ENCODE assay signal across 13 cellular contexts in genomic region chr5:124888622-124889521, GRCh38.
DNase-seq lines count a peak whose midpoint lies in the region; ATAC-seq and TF ChIP-seq lines count a peak whose summit lies in the region.
"Had no signal": no experiment of that assay in that cellular context is flagged by ENCODE, and none has a peak within 500 bp of the region (broad histone marks: within the 10 kb centered on the region; RNA-seq: fewer than 3 reads in every experiment).

No MANE protein-coding gene starts in this region.

- no peak overlapping the region for H3K27ac Mint-ChIP-seq in activated T-helper 1 cell treated with anti-CD3 and anti-CD28 coated beads, Interleukin-12 subunit alpha, Interleukin-12 subunit beta, Interleukin-2, Interleukin-4 antibody, amounts not matched to agents 30 ng/mL and 10 ng/mL and 1 ng/mL, durations not matched to agents 14 hours and 24 hours and 36 hours
- H3K27ac Mint-ChIP-seq: CD4-positive, alpha-beta T cell; mesothelial cell of epicardium; T-cell had no signal

- no peak overlapping the region for H3K4me3 Mint-ChIP-seq in activated T-helper 1 cell treated with anti-CD3 and anti-CD28 coated beads, Interleukin-12 subunit alpha, Interleukin-12 subunit beta, Interleukin-2, Interleukin-4 antibody, amounts not matched to agents 30 ng/mL and 10 ng/mL and 1 ng/mL, durations not matched to agents 14 hours and 24 hours and 36 hours
- H3K4me3 Mint-ChIP-seq: CD4-positive, alpha-beta T cell; mesothelial cell of epicardium; T-cell had no signal

- no peak for ATAC-seq in left lung
- ATAC-seq: T-cell had no signal

- WGBS in adrenal gland, 4 donors: 53 to 63% (median 58%) methylated on average over 6 of the region's 6 CpGs

- TF ChIP-seq POLR2A in adrenal gland (IDR thresholded peaks at IDR 0.05): no peak

- no peaks in the 10 kb centered on the region for H3K4me1 Mint-ChIP-seq in activated T-helper 1 cell treated with anti-CD3 and anti-CD28 coated beads, Interleukin-12 subunit alpha, Interleukin-12 subunit beta, Interleukin-2, Interleukin-4 antibody, amounts not matched to agents 30 ng/mL and 10 ng/mL and 1 ng/mL, durations not matched to agents 14 hours and 24 hours and 36 hours (ENCODE audit: low read depth)
- H3K4me1 Mint-ChIP-seq: T-cell had no signal

- no peaks in the 10 kb centered on the region for H3K27me3 Mint-ChIP-seq in activated T-helper 1 cell treated with anti-CD3 and anti-CD28 coated beads, Interleukin-12 subunit alpha, Interleukin-12 subunit beta, Interleukin-2, Interleukin-4 antibody, amounts not matched to agents 30 ng/mL and 10 ng/mL and 1 ng/mL, durations not matched to agents 14 hours and 24 hours and 36 hours (ENCODE audit: insufficient read depth)
- H3K27me3 Mint-ChIP-seq: CD4-positive, alpha-beta T cell; T-cell had no signal

- H3K4me3 ChIP-seq in HUES48 (ENCODE audit: low read depth, low read length) (peak overlapping the region; percentile 4; the same call in 1 of the 2 replicates), left lung (no peak overlapping the region), adrenal gland (no peak overlapping the region)

- no peak for TF ChIP-seq CTCF in left lung (IDR thresholded peaks at IDR 0.05)
- no peak for TF ChIP-seq CTCF in adrenal gland (IDR thresholded peaks at IDR 0.05)

- intact Hi-C loops in left lung (cut with DNase I) (no loop called here), adrenal gland (cut with DNase I) (no loop called here)
- intact Hi-C loops in activated T-helper 1 cell treated with anti-CD3 and anti-CD28 coated beads, Interleukin-12 subunit alpha, Interleukin-12 subunit beta, Interleukin-2, Interleukin-4 antibody, amounts not matched to agents 30 ng/mL and 10 ng/mL and 1 ng/mL, durations not matched to agents 14 hours and 24 hours and 36 hours (cut with micrococcal nuclease): no loop called here

- H3K27me3 ChIP-seq in HUES48 (ENCODE audit: control insufficient read depth, insufficient read depth, low read length): no peaks in the 10 kb centered on the region
- H3K27me3 ChIP-seq in left lung: no peaks in the 10 kb centered on the region
- H3K27me3 ChIP-seq in adrenal gland: no peaks in the 10 kb centered on the region

- H3K9me3 ChIP-seq in HUES48 (ENCODE audit: control insufficient read depth, insufficient read depth, low read length): peaks cover 5% of the 10 kb centered on the region; the same call in 1 of the 2 replicates
- H3K9me3 ChIP-seq in left lung: peaks cover 0 to 3% of the 10 kb centered on the region in 2 donors
- no peaks in the 10 kb centered on the region for H3K9me3 ChIP-seq in adrenal gland (replicated peaks in 1 of 3)

- H3K27ac ChIP-seq in HUES48 (ENCODE audit: low read depth, low read length) (peak overlapping the region; percentile 81), cingulate gyrus (ENCODE audit: low read depth, low read length) (peak overlapping the region; percentile 33), left lung (no peak overlapping the region), adrenal gland (no peak overlapping the region)
- H3K27ac ChIP-seq: HL-60 had no signal

- H3K9me3 Mint-ChIP-seq in activated T-helper 1 cell treated with anti-CD3 and anti-CD28 coated beads, Interleukin-12 subunit alpha, Interleukin-12 subunit beta, Interleukin-2, Interleukin-4 antibody, amounts not matched to agents 30 ng/mL and 10 ng/mL and 1 ng/mL, durations not matched to agents 14 hours and 24 hours and 36 hours: peaks cover 2% of the 10 kb centered on the region
- H3K9me3 Mint-ChIP-seq: CD4-positive, alpha-beta T cell; T-cell had no signal

- H3K4me1 ChIP-seq in HUES48 (ENCODE audit: control insufficient read depth, insufficient read depth, low read length) (peaks cover 33% of the 10 kb centered on the region), left lung (no peaks in the 10 kb centered on the region), adrenal gland (replicated peaks in 1 of 2) (peaks cover 7 to 22% of the 10 kb centered on the region in 2 donors)

- no peaks in the 10 kb centered on the region for H3K36me3 Mint-ChIP-seq in activated T-helper 1 cell treated with anti-CD3 and anti-CD28 coated beads, Interleukin-12 subunit alpha, Interleukin-12 subunit beta, Interleukin-2, Interleukin-4 antibody, amounts not matched to agents 30 ng/mL and 10 ng/mL and 1 ng/mL, durations not matched to agents 14 hours and 24 hours and 36 hours (ENCODE audit: low read depth)
- H3K36me3 Mint-ChIP-seq: mesothelial cell of epicardium, T-cell had no signal

- no peak overlapping the region for H3K9ac ChIP-seq in HUES48 (ENCODE audit: low read depth, low read length)

- DNase-seq in midbrain (lab: John Stamatoyannopoulos, UW) (peak; percentile 64), superior temporal gyrus (ENCODE audit: extremely low spot score) (peak; percentile 80), left lung (no peak), adrenal gland (no peak)
- no peak for DNase-seq in activated T-helper 1 cell treated with anti-CD3 and anti-CD28 coated beads, Interleukin-12 subunit alpha, Interleukin-12 subunit beta, Interleukin-2, Interleukin-4 antibody, amounts not matched to agents 30 ng/mL and 10 ng/mL and 1 ng/mL, durations not matched to agents 14 hours and 24 hours and 36 hours (ENCODE audit: low spot score)
- DNase-seq: CD4-positive, alpha-beta T cell; cortex of kidney; NCI-H2171; T-cell had no signal

- H3K36me3 ChIP-seq in HUES48 (ENCODE audit: control insufficient read depth, insufficient read depth, low read length) (no peaks in the 10 kb centered on the region), left lung (no peaks in the 10 kb centered on the region), adrenal gland (replicated peaks in 1 of 2) (no peaks in the 10 kb centered on the region)

Comparison
In these comparisons a context has a peak if more than half of its experiments do, and no peak if none do; other contexts are left out.
1. H3K27ac ChIP-seq: peak in HUES48 (single experiment) and cingulate gyrus (single experiment); none in left lung (0 of 2) and adrenal gland (0 of 5).
2. DNase-seq: peak in midbrain (single experiment) and superior temporal gyrus (single experiment); none in left lung (0 of 2), adrenal gland (0 of 7) and activated T-helper 1 cell treated with anti-CD3 and anti-CD28 coated beads, Interleukin-12 subunit alpha, Interleukin-12 subunit beta, Interleukin-2, Interleukin-4 antibody, amounts not matched to agents 30 ng/mL and 10 ng/mL and 1 ng/mL, durations not matched to agents 14 hours and 24 hours and 36 hours (single experiment).